ENCODE assay signal across 1 cellular context in genomic region chr11:64874841-64875240, GRCh38.
TF ChIP-seq lines count a peak whose summit lies in the region.

No MANE protein-coding gene starts in this region.

TF ChIP-seq in HepG2, 621 proteins besides CTCF, POLR2A, EP300 and RAD21:
- no peak for TF ChIP-seq GTF3A (CRISPR knock-in tag; conservative IDR thresholded peaks at IDR 0.05)
- no peak for TF ChIP-seq HMGA1 (CRISPR knock-in tag; conservative IDR thresholded peaks at IDR 0.05)
- no peak for TF ChIP-seq RFXAP (CRISPR knock-in tag; IDR thresholded peaks at IDR 0.05; ENCODE audit: borderline replicate concordance)
- TF ChIP-seq PREB (CRISPR knock-in tag; IDR thresholded peaks at IDR 0.05) = no peak
- no peak for TF ChIP-seq DMAP1 (CRISPR knock-in tag; IDR thresholded peaks at IDR 0.05)
